ENCODE assay signal across 18 cellular contexts in the genomic region with DNA sequence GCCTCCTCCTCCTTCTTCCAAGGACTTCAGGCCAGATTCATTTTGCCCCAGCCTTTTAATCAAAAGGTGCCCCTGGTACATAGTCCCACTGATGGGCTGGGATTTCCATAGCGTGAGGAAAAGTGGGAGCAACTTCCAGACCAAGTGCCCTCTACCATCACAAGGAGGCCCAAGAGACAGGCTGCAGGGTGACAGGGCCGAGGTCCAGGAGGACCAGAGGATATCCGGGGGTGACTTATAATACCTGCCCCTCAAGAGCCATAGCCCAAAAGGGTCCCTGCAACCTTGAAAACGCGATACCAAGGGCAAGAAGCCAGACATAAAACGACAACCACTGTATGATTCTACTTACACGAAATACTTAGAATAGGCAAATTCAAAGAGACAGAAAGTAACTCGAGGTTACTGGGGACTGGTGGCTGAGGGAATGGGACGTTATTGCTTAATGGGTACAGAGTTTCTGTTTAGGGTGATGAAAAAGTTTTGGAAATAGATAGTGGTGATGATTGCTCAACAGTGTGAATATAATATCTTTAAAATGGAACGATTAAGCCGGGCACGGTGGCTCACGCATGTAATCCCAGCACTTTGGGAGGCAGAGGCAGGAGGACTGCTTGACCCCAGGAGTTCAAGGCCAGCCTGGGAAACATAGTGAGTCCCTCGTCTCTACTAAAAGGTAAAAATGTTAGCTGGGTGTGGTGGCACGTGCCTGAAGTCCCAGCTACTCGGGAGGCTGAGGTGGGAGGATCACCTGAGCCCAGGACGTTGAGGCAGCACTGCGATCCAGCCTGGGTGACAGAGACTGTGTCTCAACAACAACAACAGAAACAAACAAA.
DNase-seq lines count a peak whose midpoint lies in the region; ATAC-seq, FAIRE-seq and TF ChIP-seq lines count a peak whose summit lies in the region.
"Had no signal": no experiment of that assay in that cellular context is flagged by ENCODE, and none has a peak within 500 bp of the region (broad histone marks: within the 10 kb centered on the region; RNA-seq: fewer than 3 reads in every experiment).

No MANE protein-coding gene starts in this region.

- H3K4me3 Mint-ChIP-seq in activated T-cell treated with anti-CD3 and anti-CD28 coated beads, Interleukin-2, amount 50 U/mL, for 4 hours, result peak overlapping the region; percentile 69
- no peak overlapping the region for H3K4me3 Mint-ChIP-seq in Caco-2 (ENCODE audit: unreplicated experiment)

- TF ChIP-seq EP300 in HepG2 (IDR thresholded peaks at IDR 0.05; ENCODE audit: low read depth in 2 of 2, low read length in 2 of 2) (no peak), HepG2 (CRISPR knock-in tag; IDR thresholded peaks at IDR 0.05; ENCODE audit: borderline replicate concordance) (no peak)

- peak; percentile 34 to 44 for DNase-seq in HL-60 (ENCODE audit: low read depth in 1 of 2, low spot score in 1 of 2)
- DNase-seq in activated T-cell treated with anti-CD3 and anti-CD28 coated beads, Interleukin-2, amount 50 U/mL, for 4 hours, result no peak
- DNase-seq in HepG2 (ENCODE audit: low spot score), result no peak
- no peak for DNase-seq in stimulated activated CD4-positive, alpha-beta T cell treated with anti-CD3 and anti-CD28 coated beads, Interleukin-15, amount 100 ng/mL, for 24 hours
- DNase-seq in Caco-2, result no peak
- DNase-seq in kidney, result no peak
- DNase-seq in thyroid gland, result no peak
- DNase-seq: activated CD4-positive, alpha-beta T cell treated with anti-CD3 and anti-CD28 coated beads for 1 hour; GOT3; KBM-7; naive B cell; NCI-H1436; SJCRH30; T1000 had no signal

- H3K27me3 ChIP-seq in BLaER1 treated with 17β-estradiol and CSF1 and Interleukin-3, amounts not matched to agents 10 nM and 100 nM, result no peaks in the 10 kb centered on the region
- H3K27me3 ChIP-seq in HL-60 (ENCODE audit: insufficient read depth, poor library complexity, severe bottlenecking) (no peaks in the 10 kb centered on the region), HepG2 (ENCODE audit: control insufficient read depth in 1 of 2, insufficient read depth in 2 of 2, low read length in 2 of 2) (no peaks in the 10 kb centered on the region), Caco-2 (replicated peaks; ENCODE audit: control insufficient read depth, insufficient read depth, low read length) (no peaks in the 10 kb centered on the region), thyroid gland (no peaks in the 10 kb centered on the region)
- H3K27me3 ChIP-seq: gastroesophageal sphincter had no signal

- in situ Hi-C loops in HepG2 (cut with HindIII; ENCODE audit: extremely low pct_ligation_motif_present, low pct_unique_long_range_greater_than_20kb), result loop anchor here (5.0 to 25.0 kb wide), 2 partner anchors 41 to 249 kb away; a partner anchor contains a TSS

- peaks cover 0 to 12% (median 0%) of the 10 kb centered on the region in 11 experiments; a peak in 5 of 22 replicates for H4K20me1 ChIP-seq in BLaER1 treated with 17β-estradiol and CSF1 and Interleukin-3, amounts not matched to agents 10 nM and 100 nM
- H4K20me1 ChIP-seq in HepG2 (ENCODE audit: insufficient read depth, low read length), result no peaks in the 10 kb centered on the region

- peaks cover 56 to 100% (median 98%) of the 10 kb centered on the region in 10 experiments for H3K4me1 ChIP-seq in BLaER1 treated with 17β-estradiol and CSF1 and Interleukin-3, amounts not matched to agents 10 nM and 100 nM
- H3K4me1 ChIP-seq in HepG2 (ENCODE audit: insufficient read depth, low read length) (peaks cover 50% of the 10 kb centered on the region), Caco-2 (peaks cover 45% of the 10 kb centered on the region), kidney (ENCODE audit: control insufficient read depth in 1 of 2, insufficient read depth in 1 of 2, low read depth in 1 of 2, low read length in 2 of 2) (peaks cover 3 to 14% of the 10 kb centered on the region in 2 donors), thyroid gland (peaks cover 16 to 24% of the 10 kb centered on the region in 2 donors)

- H3K27ac ChIP-seq in BLaER1 treated with 17β-estradiol and CSF1 and Interleukin-3, amounts not matched to agents 10 nM and 100 nM, result peak overlapping the region in 8 of 11 experiments; percentile 31 to 62 (median 44); a peak in 14 of 22 replicates
- H3K27ac ChIP-seq in HL-60 (replicated peaks) (peak overlapping the region; percentile 67), HepG2 (ENCODE audit: extremely low read length, insufficient read depth, low read length) (no peak overlapping the region), kidney (ENCODE audit: low read depth in 2 of 2, low read length in 2 of 2) (no peak overlapping the region), thyroid gland (no peak overlapping the region)
- H3K27ac ChIP-seq: coronary artery, gastroesophageal sphincter, SJCRH30 had no signal

- H3K9me3 ChIP-seq in BLaER1 treated with 17β-estradiol and CSF1 and Interleukin-3, amounts not matched to agents 10 nM and 100 nM (replicated peaks in 1 of 11), result no peaks in the 10 kb centered on the region
- H3K9me3 ChIP-seq in HepG2 (ENCODE audit: low read length) (no peaks in the 10 kb centered on the region), Caco-2 (no peaks in the 10 kb centered on the region), kidney (ENCODE audit: control insufficient read depth in 1 of 2, low read length in 2 of 2) (no peaks in the 10 kb centered on the region), thyroid gland (no peaks in the 10 kb centered on the region)
- H3K9me3 ChIP-seq: gastroesophageal sphincter, SJCRH30 had no signal

- no peaks in the 10 kb centered on the region for H3K27me3 Mint-ChIP-seq in activated T-cell treated with anti-CD3 and anti-CD28 coated beads, Interleukin-2, amount 50 U/mL, for 4 hours (ENCODE audit: low read depth)
- no peaks in the 10 kb centered on the region for H3K27me3 Mint-ChIP-seq in Caco-2 (ENCODE audit: insufficient read depth, unreplicated experiment)
- H3K27me3 Mint-ChIP-seq: naive B cell had no signal

- peaks cover 21% of the 10 kb centered on the region for H3K36me3 Mint-ChIP-seq in activated T-cell treated with anti-CD3 and anti-CD28 coated beads, Interleukin-2, amount 50 U/mL, for 4 hours (ENCODE audit: insufficient read depth)
- H3K36me3 Mint-ChIP-seq in Caco-2 (ENCODE audit: insufficient read depth, unreplicated experiment), result peaks cover 10% of the 10 kb centered on the region
- H3K36me3 Mint-ChIP-seq: naive B cell had no signal

- BruUV-seq in HepG2 (replicated peaks; lab: Mats Ljungman, UMichigan) (no TSS peak), Caco-2 (replicated peaks; lab: Mats Ljungman, UMichigan) (no TSS peak)

- TF ChIP-seq POLR2A in HepG2 (IDR thresholded peaks at IDR 0.05; ENCODE audit: insufficient read depth in 1 of 2, low read depth in 2 of 2, low read length in 2 of 2) (no peak), thyroid gland (IDR thresholded peaks at IDR 0.05) (no peak)

- H3K9ac ChIP-seq in BLaER1 treated with 17β-estradiol and CSF1 and Interleukin-3, amounts not matched to agents 10 nM and 100 nM, result peak overlapping the region in 6 of 11 experiments; percentile 6 to 56 (median 38); a peak in 9 of 22 replicates
- H3K9ac ChIP-seq in HepG2 (ENCODE audit: insufficient read depth, low read depth, low read length), result no peak overlapping the region
- no peak overlapping the region for H3K9ac ChIP-seq in kidney (ENCODE audit: low read length in 2 of 2)

- CTCF ChIA-PET in HepG2 (lab: Yijun Ruan, JAX; ENCODE audit: low intra/inter-chr PET ratio, low total read pairs), result no interaction called here
- CTCF ChIA-PET in Caco-2 (lab: Charles Lee), result no interaction called here

- peak overlapping the region in 9 of 11 experiments; percentile 83 to 95 (median 89); a peak in 18 of 22 replicates for H3K4me2 ChIP-seq in BLaER1 treated with 17β-estradiol and CSF1 and Interleukin-3, amounts not matched to agents 10 nM and 100 nM
- no peak overlapping the region for H3K4me2 ChIP-seq in HepG2 (ENCODE audit: low read depth, low read length)

- no peak for FAIRE-seq in HepG2 (lab: Jason Lieb, UNC)
- no peak for FAIRE-seq in kidney (lab: Jason Lieb, UNC)

- no peak for TF ChIP-seq CTCF in HL-60 (IDR thresholded peaks at IDR 0.05; ENCODE audit: insufficient read depth, low read length)
- no peak for TF ChIP-seq CTCF in HepG2 (CRISPR knock-in tag; IDR thresholded peaks at IDR 0.05)
- TF ChIP-seq CTCF in Caco-2 (IDR thresholded peaks at IDR 0.05; ENCODE audit: insufficient read depth in 1 of 2, low read depth in 1 of 2, low read length in 1 of 2, severe bottlenecking in 1 of 2, unreplicated experiment in 1 of 2), result no peak
- no peak for TF ChIP-seq CTCF in kidney (IDR thresholded peaks at IDR 0.05; ENCODE audit: borderline replicate concordance, extremely low read depth, insufficient read depth)
- no peak for TF ChIP-seq CTCF in thyroid gland (IDR thresholded peaks at IDR 0.05)

- 72% methylated on average over 18 of the region's 18 CpGs for WGBS in HepG2 (ENCODE audit: low lambda C conversion rate)
- 87 to 88% methylated on average over 18 of the region's 18 CpGs for WGBS in thyroid gland, 2 donors

- ATAC-seq in activated T-cell treated with anti-CD3 and anti-CD28 coated beads, Interleukin-2, amount 50 U/mL, for 4 hours, result no peak
- no peak for ATAC-seq in HepG2
- ATAC-seq: gastroesophageal sphincter had no signal

- intact Hi-C loops in HepG2 (cut with micrococcal nuclease; ENCODE audit: unreplicated experiment) (no loop called here), Caco-2 (cut with micrococcal nuclease; ENCODE audit: unreplicated experiment) (no loop called here), kidney (cut with DNase I) (no loop called here), thyroid gland (cut with DNase I) (no loop called here)

- no peak overlapping the region for H3K27ac Mint-ChIP-seq in Caco-2 (ENCODE audit: unreplicated experiment)

- no peak overlapping the region for H2AFZ ChIP-seq in HepG2 (ENCODE audit: low read length)

- H3K36me3 ChIP-seq in BLaER1 treated with 17β-estradiol and CSF1 and Interleukin-3, amounts not matched to agents 10 nM and 100 nM, result peaks cover 5 to 34% (median 19%) of the 10 kb centered on the region in 11 experiments; a peak in 13 of 22 replicates
- peaks cover 0 to 3% of the 10 kb centered on the region in 2 experiments; a peak in 3 of 5 replicates for H3K36me3 ChIP-seq in HepG2 (replicated peaks in 1 of 2; ENCODE audit: control insufficient read depth in 1 of 2, insufficient read depth in 2 of 2, low read length in 2 of 2)
- no peaks in the 10 kb centered on the region for H3K36me3 ChIP-seq in Caco-2 (ENCODE audit: control insufficient read depth, insufficient read depth, low read length)
- no peaks in the 10 kb centered on the region for H3K36me3 ChIP-seq in kidney (ENCODE audit: control insufficient read depth in 1 of 2, insufficient read depth in 2 of 2, low read length in 2 of 2)
- no peaks in the 10 kb centered on the region for H3K36me3 ChIP-seq in thyroid gland
- H3K36me3 ChIP-seq: gastroesophageal sphincter, SJCRH30 had no signal

- no peak for TF ChIP-seq RAD21 in HepG2 (CRISPR knock-in tag; IDR thresholded peaks at IDR 0.05)

- no peaks in the 10 kb centered on the region for H3K79me2 ChIP-seq in HepG2 (ENCODE audit: insufficient read depth, low read length)

- H3K9me3 Mint-ChIP-seq in activated T-cell treated with anti-CD3 and anti-CD28 coated beads, Interleukin-2, amount 50 U/mL, for 4 hours, result no peaks in the 10 kb centered on the region
- H3K9me3 Mint-ChIP-seq in Caco-2 (ENCODE audit: unreplicated experiment), result no peaks in the 10 kb centered on the region
- H3K9me3 Mint-ChIP-seq: naive B cell had no signal

- peak overlapping the region in 5 of 10 experiments; percentile 27 to 70 (median 59); a peak in 7 of 20 replicates for H3K4me3 ChIP-seq in BLaER1 treated with 17β-estradiol and CSF1 and Interleukin-3, amounts not matched to agents 10 nM and 100 nM
- no peak overlapping the region for H3K4me3 ChIP-seq in HL-60 (replicated peaks; ENCODE audit: insufficient read depth, low read length)
- no peak overlapping the region for H3K4me3 ChIP-seq in HepG2 (replicated peaks in 1 of 3; ENCODE audit: insufficient read depth in 1 of 3, low read depth in 2 of 3, low read length in 3 of 3)
- H3K4me3 ChIP-seq in Caco-2 (ENCODE audit: low read depth, low read length), result no peak overlapping the region
- no peak overlapping the region for H3K4me3 ChIP-seq in kidney (ENCODE audit: low read length in 2 of 2)
- H3K4me3 ChIP-seq in thyroid gland (replicated peaks in 1 of 3), result no peak overlapping the region
- H3K4me3 ChIP-seq: coronary artery, gastroesophageal sphincter, lung, SJCRH30 had no signal

- POLR2A ChIA-PET in HepG2 (lab: Yijun Ruan, JAX), result no interaction called here
- POLR2A ChIA-PET in Caco-2 (lab: Charles Lee), result no interaction called here

- peaks cover 81% of the 10 kb centered on the region for H3K4me1 Mint-ChIP-seq in activated T-cell treated with anti-CD3 and anti-CD28 coated beads, Interleukin-2, amount 50 U/mL, for 4 hours (ENCODE audit: low read depth)
- H3K4me1 Mint-ChIP-seq in Caco-2 (ENCODE audit: low read depth, unreplicated experiment), result peaks cover 42% of the 10 kb centered on the region

Comparison
In these comparisons a context has a peak if more than half of its experiments do, and no peak if none do; other contexts are left out.
1. H3K27ac ChIP-seq: peak in BLaER1 treated with 17β-estradiol and CSF1 and Interleukin-3, amounts not matched to agents 10 nM and 100 nM (8 of 11) and HL-60 (single experiment); none in HepG2 (single experiment), kidney (0 of 2) and thyroid gland (0 of 3).
2. H3K9ac ChIP-seq: peak in BLaER1 treated with 17β-estradiol and CSF1 and Interleukin-3, amounts not matched to agents 10 nM and 100 nM (6 of 11); none in HepG2 (single experiment) and kidney (0 of 2).
3. DNase-seq: peak in HL-60 (2 of 2); none in activated T-cell treated with anti-CD3 and anti-CD28 coated beads, Interleukin-2, amount 50 U/mL, for 4 hours (single experiment), HepG2 (single experiment), stimulated activated CD4-positive, alpha-beta T cell treated with anti-CD3 and anti-CD28 coated beads, Interleukin-15, amount 100 ng/mL, for 24 hours (single experiment), Caco-2 (0 of 2), kidney (single experiment) and thyroid gland (0 of 2).